In the genomic region with DNA sequence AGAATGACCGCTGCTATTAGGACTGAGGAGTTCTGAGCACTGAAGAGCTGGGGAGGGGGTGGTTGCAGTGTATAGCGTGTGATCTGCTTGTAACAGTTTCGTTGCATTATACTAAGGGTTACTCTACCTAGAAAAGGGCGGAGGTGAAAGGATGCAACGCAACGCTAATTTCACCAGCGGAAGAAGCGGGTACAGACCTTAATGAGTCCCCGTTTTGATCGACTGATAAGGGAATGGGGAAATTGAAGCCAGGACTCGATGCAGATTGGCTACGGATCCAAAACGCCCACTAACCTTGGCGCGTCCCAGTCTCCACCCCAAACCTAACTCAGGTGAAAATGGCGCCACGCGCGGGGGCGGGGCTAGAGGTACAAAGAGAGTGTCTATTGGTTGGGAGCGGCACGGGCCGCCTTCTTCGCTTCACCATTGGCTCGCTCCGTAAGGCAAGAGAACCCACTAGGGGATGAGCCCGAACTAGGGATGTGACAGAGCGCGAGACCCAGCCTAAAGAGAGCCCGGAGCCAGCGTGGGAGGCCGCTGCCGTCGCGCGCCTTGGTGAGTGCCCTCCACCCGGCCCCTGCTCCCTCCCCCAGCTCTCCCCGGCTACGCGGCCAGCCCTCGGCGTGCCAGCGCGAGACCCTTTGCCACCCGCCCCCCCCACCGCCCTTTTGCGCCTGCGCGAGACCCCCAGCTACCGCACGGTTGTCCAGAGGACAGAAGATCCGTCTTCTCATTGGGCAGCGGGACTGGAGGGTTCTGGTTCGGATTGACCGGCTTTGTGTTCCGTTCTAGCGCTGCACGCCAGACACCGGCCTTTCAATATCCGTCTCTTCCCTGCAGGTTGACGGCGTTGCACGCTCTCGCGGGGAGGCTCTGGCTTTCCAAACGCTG, we compare ENCODE assay signal across 8 cellular contexts. TPM values are rescaled to one million over a fixed set of nuclear protein-coding genes. Genes with fewer than 3 reads are reported as not detected.
A peak's percentile ranks its signal among the peaks of the same experiment; 100 is the strongest.
DNase-seq lines count a peak whose midpoint lies in the region; ATAC-seq and TF ChIP-seq lines count a peak whose summit lies in the region.

A gene (plus strand): TSS at position 456 of the 891 bp plus-strand sequence. CDS start 1,964 bp downstream, outside the sequence.

- DNase-seq in GM03348 (ENCODE audit: low spot score) (peak; percentile 93), HFFc6 (peak; percentile 79), NB4 (ENCODE audit: low read depth) (peak; percentile 96), SK-N-DZ (ENCODE audit: low spot score) (peak; percentile 94), non-pigmented ciliary epithelial cell (ENCODE audit: low read depth) (peak; percentile 36), substantia nigra (lab: John Stamatoyannopoulos, UW) (peak; percentile 4 to 84 (median 61))
- DNase-seq in activated naive CD4-positive, alpha-beta T cell treated with Interleukin-2 at 50 U/mL for 16 hours: peak; percentile 94

- ATAC-seq in gastroesophageal sphincter: peak; percentile 98

- no peaks in the 10 kb centered on the region for H3K9me3 ChIP-seq in gastroesophageal sphincter

- peaks cover 3% of the 10 kb centered on the region for H3K27me3 Mint-ChIP-seq in HFFc6 (ENCODE audit: insufficient read depth)

- H3K4me3 ChIP-seq in NB4 (ENCODE audit: low read depth, low read length) (peak within 1 kb of the TSS; percentile 95), gastroesophageal sphincter (peak within 1 kb of the TSS; percentile 57 to 64)

- H3K27ac Mint-ChIP-seq in HFFc6: peak within 1 kb of the TSS; percentile 62

- peaks cover 3% of the 10 kb centered on the region for H3K36me3 Mint-ChIP-seq in HFFc6 (ENCODE audit: low read depth)

- H3K9me3 Mint-ChIP-seq in HFFc6: no peaks in the 10 kb centered on the region

- H3K27me3 ChIP-seq in gastroesophageal sphincter: no peaks in the 10 kb centered on the region

- peaks cover 13% of the 10 kb centered on the region for H3K4me1 Mint-ChIP-seq in HFFc6 (ENCODE audit: low read depth)

- peaks cover 0 to 14% of the 10 kb centered on the region in 2 donors for H3K36me3 ChIP-seq in gastroesophageal sphincter

- WGBS in gastroesophageal sphincter (ENCODE audit: low coverage in 1 of 2), 2 donors: 0 to 30% methylated on average over 9 to 14 of the region's 66 CpGs

- H3K4me1 ChIP-seq in gastroesophageal sphincter: peaks cover 0 to 11% (median 0%) of the 10 kb centered on the region in 3 donors

- peak within 1 kb of the TSS; percentile 67 to 86 (median 85) for H3K27ac ChIP-seq in gastroesophageal sphincter
- H3K27ac ChIP-seq in substantia nigra (ENCODE audit: low read depth, low read length, poor library complexity, severe bottlenecking): peak within 1 kb of the TSS; percentile 22

- H3K4me3 Mint-ChIP-seq in HFFc6: peak within 1 kb of the TSS; percentile 91

- TF ChIP-seq EP300 in gastroesophageal sphincter (IDR thresholded peaks at IDR 0.05): no peak

- TF ChIP-seq POLR2A in NB4 (IDR thresholded peaks at IDR 0.05; ENCODE audit: extremely low read depth, insufficient read length) (peak; percentile 60), gastroesophageal sphincter (IDR thresholded peaks at IDR 0.05) (peak; percentile 30 to 44)

- TF ChIP-seq CTCF in HFFc6 (IDR thresholded peaks at IDR 0.05) (no peak), NB4 (IDR thresholded peaks at IDR 0.05; ENCODE audit: low read depth, low read length) (no peak), gastroesophageal sphincter (IDR thresholded peaks at IDR 0.05) (no peak)

RNA-seq across cellular contexts. Expression of the gene that starts here (rescaled TPM):
- total RNA-seq in HFFc6 (2021; fragmentation: NEBNext Ultra II Directional; extraction: Animal tissue kit (Norgen Biotek cat#: 25700)): 10 to 100 TPM; 26.0 to 42.2 (median 39.1) TPM
- 130 and 153 TPM in 2 replicates for polyA plus RNA-seq in SK-N-DZ (2014; cell fraction: cytosol; rRNA removed)
- polyA plus RNA-seq in SK-N-DZ (2014; cell fraction: nucleus; rRNA removed): 86.0 and 122 TPM in 2 replicates
- total RNA-seq in gastroesophageal sphincter: 10 to 100 TPM; 12.9 to 17.7 (median 14.5) TPM

Comparison
In these comparisons a context has a peak if more than half of its experiments do, and no peak if none do; other contexts are left out.
1. Peak in every context shown above with its lines: DNase-seq, ATAC-seq, H3K4me3 ChIP-seq and H3K27ac ChIP-seq.
2. DNase-seq: peak in every context shown above with its lines; median percentile 96 in NB4; 94 in SK-N-DZ; 94 in activated naive CD4-positive, alpha-beta T cell treated with Interleukin-2 at 50 U/mL for 16 hours; 93 in GM03348; 79 in HFFc6; 61 in substantia nigra; 36 in non-pigmented ciliary epithelial cell.